ENCODE assay signal across 20 cellular contexts in the genomic region with DNA sequence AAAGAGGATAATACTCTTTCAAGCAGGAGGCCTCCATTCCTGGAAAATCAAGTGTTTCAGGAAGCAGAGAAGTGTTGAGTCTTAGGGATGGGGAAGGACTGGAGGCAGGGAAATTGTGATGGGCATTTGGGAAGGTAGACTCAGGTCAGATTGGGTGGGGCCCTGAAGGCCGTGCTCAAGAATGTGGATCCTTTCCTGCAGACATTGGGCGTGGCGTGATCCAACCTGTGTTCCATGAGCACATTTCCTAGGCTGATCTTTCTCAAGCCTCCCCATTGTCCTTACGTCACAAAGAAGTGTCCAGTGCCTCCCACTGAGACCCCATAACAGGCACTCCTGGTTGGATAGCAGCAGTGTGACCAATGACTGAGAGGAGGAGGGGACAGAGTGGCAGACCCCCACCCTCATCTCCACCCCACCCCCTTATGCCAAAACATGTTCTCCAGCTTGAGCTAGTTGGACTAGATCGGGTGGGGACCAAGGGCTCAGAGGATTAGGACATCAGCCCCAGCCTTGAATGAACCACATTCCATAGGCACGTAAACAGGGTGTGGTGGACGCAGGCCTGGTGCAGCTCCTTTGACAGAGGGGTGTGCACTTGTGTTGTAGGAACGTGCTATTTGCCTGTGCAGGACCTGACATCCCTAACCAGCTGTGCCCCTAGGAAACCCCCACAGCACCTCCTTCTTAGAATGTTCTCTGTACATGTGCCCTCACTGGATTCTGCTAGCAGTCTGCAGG.
"Had no signal": no experiment of that assay in that cellular context is flagged by ENCODE, and none has a peak within 500 bp of the region (broad histone marks: within the 10 kb centered on the region; RNA-seq: fewer than 3 reads in every experiment).

No MANE protein-coding gene starts in this region.

- DNase-seq: activated CD4-positive, alpha-beta T cell treated with anti-CD3 and anti-CD28 coated beads, Interleukin-2, amount 10 ng/mL, durations not matched to agents 7 days and 5 days; activated CD4-positive, CD25-positive, alpha-beta regulatory T cell; activated CD8-positive, alpha-beta memory T cell treated with anti-CD3 and anti-CD28 coated beads for 24 hours; activated T-cell treated with anti-CD3 and anti-CD28 coated beads for 4 hours; amniotic stem cell; cerebellar nuclear complex; gastrocnemius medialis; heart right ventricle; islet precursor cell; left ventricle myocardium superior; ovary; stimulated activated CD4-positive, alpha-beta T cell treated with anti-CD3 and anti-CD28 coated beads, Interleukin-15, amount 100 ng/mL, for 24 hours; stimulated activated CD4-positive, alpha-beta T cell treated with anti-CD3 and anti-CD28 coated beads, Interleukin-4, amount 100 ng/mL, for 4 hours; T-helper 2 cell; thyroid gland had no signal

- H3K27ac ChIP-seq: gastrocnemius medialis, heart right ventricle, ovary, thyroid gland had no signal

- H3K27me3 ChIP-seq: gastrocnemius medialis, ovary, thyroid gland had no signal

- H3K27ac Mint-ChIP-seq: activated CD4-positive, alpha-beta T cell treated with anti-CD3 and anti-CD28 coated beads, Interleukin-2, amount 10 ng/mL, durations not matched to agents 7 days and 5 days; activated naive CD4-positive, alpha-beta T cell treated with anti-CD3 and anti-CD28 coated beads, Interleukin-2, amount 50 U/mL, for 24 hours; activated T-helper 17 cell treated with anti-CD3 and anti-CD28 coated beads, Interleukin-2, amount 50 U/mL, for 72 hours; brain; dendritic cell treated with granulocyte-macrophage colony-stimulating factor and Interleukin-4, amounts not matched to agents 40 ng/mL and 50 ng/mL, for 4 days had no signal

- H3K4me3 Mint-ChIP-seq: activated CD4-positive, alpha-beta T cell treated with anti-CD3 and anti-CD28 coated beads, Interleukin-2, amount 10 ng/mL, durations not matched to agents 7 days and 5 days; activated naive CD4-positive, alpha-beta T cell treated with anti-CD3 and anti-CD28 coated beads, Interleukin-2, amount 50 U/mL, for 24 hours; activated T-helper 17 cell treated with anti-CD3 and anti-CD28 coated beads, Interleukin-2, amount 50 U/mL, for 72 hours; brain; dendritic cell treated with granulocyte-macrophage colony-stimulating factor and Interleukin-4, amounts not matched to agents 40 ng/mL and 50 ng/mL, for 4 days; neural crest cell had no signal

- ATAC-seq: activated T-helper 17 cell treated with anti-CD3 and anti-CD28 coated beads, Interleukin-2, amount 50 U/mL, for 72 hours; gastrocnemius medialis; heart right ventricle; left ventricle myocardium superior had no signal

- H3K36me3 ChIP-seq: gastrocnemius medialis, heart right ventricle, ovary, thyroid gland had no signal

- H3K9me3 ChIP-seq: gastrocnemius medialis, heart right ventricle, ovary, thyroid gland had no signal

- H3K36me3 Mint-ChIP-seq: activated naive CD4-positive, alpha-beta T cell treated with anti-CD3 and anti-CD28 coated beads, Interleukin-2, amount 50 U/mL, for 24 hours; brain had no signal

- H3K4me3 ChIP-seq: gastrocnemius medialis, heart right ventricle, ovary, thyroid gland had no signal

- H3K9me3 Mint-ChIP-seq: activated CD4-positive, alpha-beta T cell treated with anti-CD3 and anti-CD28 coated beads, Interleukin-2, amount 10 ng/mL, durations not matched to agents 7 days and 5 days; activated naive CD4-positive, alpha-beta T cell treated with anti-CD3 and anti-CD28 coated beads, Interleukin-2, amount 50 U/mL, for 24 hours; activated T-helper 17 cell treated with anti-CD3 and anti-CD28 coated beads, Interleukin-2, amount 50 U/mL, for 72 hours; dendritic cell treated with granulocyte-macrophage colony-stimulating factor and Interleukin-4, amounts not matched to agents 40 ng/mL and 50 ng/mL, for 4 days; neural crest cell had no signal
